In genomic region chr22:39563571-39564428, GRCh38 we compare ENCODE assay signal across 1 cellular context.
A peak's percentile ranks its signal among the peaks of the same experiment; 100 is the strongest.
TF ChIP-seq lines count a peak whose summit lies in the region.

No MANE protein-coding gene starts in this region.

TF ChIP-seq in HEK293, 187 proteins besides CTCF, POLR2A, EP300 and RAD21 (continued from another document):
- peak; percentile 78 for TF ChIP-seq ZSCAN4 (tag by site-specific recombination; IDR thresholded peaks at IDR 0.05)
- TF ChIP-seq ZBTB20 (tag by site-specific recombination; IDR thresholded peaks at IDR 0.05), result 0 out of 2 replicates have a peak, but pooled peaks have one; percentile 31
- 0 out of 2 replicates have a peak, but pooled peaks have one; percentile 25 for TF ChIP-seq ZNF311 (tag by site-specific recombination; IDR thresholded peaks at IDR 0.05; ENCODE audit: borderline replicate concordance)
- no peak for TF ChIP-seq ZNF274 (IDR thresholded peaks at IDR 0.05; ENCODE audit: low read length)
- 0 out of 2 replicates have a peak, but pooled peaks have one; percentile 54 for TF ChIP-seq ZNF274 (tag by site-specific recombination; IDR thresholded peaks at IDR 0.05; ENCODE audit: borderline replicate concordance)
- peak; percentile 42; the same call in 1 of the 2 replicates for TF ChIP-seq ZNF707 (tag by site-specific recombination; IDR thresholded peaks at IDR 0.05)
- TF ChIP-seq ZNF571 (tag by site-specific recombination; IDR thresholded peaks at IDR 0.05), result peak; percentile 86
- TF ChIP-seq ZNF148 (tag by site-specific recombination; IDR thresholded peaks at IDR 0.05; ENCODE audit: borderline replicate concordance), result peak; percentile 62; the same call in 1 of the 2 replicates
- TF ChIP-seq PRDM10 (tag by site-specific recombination; IDR thresholded peaks at IDR 0.05), result no peak
- 0 out of 2 replicates have a peak, but pooled peaks have one; percentile 24 for TF ChIP-seq ZFP69B (tag by site-specific recombination; IDR thresholded peaks at IDR 0.05)
- no peak for TF ChIP-seq ZNF423 (tag by site-specific recombination; IDR thresholded peaks at IDR 0.05)
- TF ChIP-seq ZNF280C (tag by site-specific recombination; IDR thresholded peaks at IDR 0.05), result 0 out of 2 replicates have a peak, but pooled peaks have one; percentile 14
- TF ChIP-seq ZNF2 (tag by site-specific recombination; IDR thresholded peaks at IDR 0.05), result no peak
- TF ChIP-seq YY1 (tag by site-specific recombination; IDR thresholded peaks at IDR 0.05), result no peak; the same call in 1 of the 2 replicates
- peak; percentile 33; the same call in 1 of the 2 replicates for TF ChIP-seq SALL2 (tag by site-specific recombination; IDR thresholded peaks at IDR 0.05; ENCODE audit: borderline replicate concordance)
- peak; percentile 82; the same call in 1 of the 2 replicates for TF ChIP-seq ZNF785 (tag by site-specific recombination; IDR thresholded peaks at IDR 0.05)
